ENCODE assay signal across 25 cellular contexts in genomic region chr14:104509673-104510072, GRCh38.
DNase-seq lines count a peak whose midpoint lies in the region; ATAC-seq, FAIRE-seq and TF ChIP-seq lines count a peak whose summit lies in the region.
"Had no signal": no experiment of that assay in that cellular context is flagged by ENCODE, and none has a peak within 500 bp of the region (broad histone marks: within the 10 kb centered on the region; RNA-seq: fewer than 3 reads in every experiment).

No MANE protein-coding gene starts in this region.

- POLR2A ChIA-PET in HepG2 (lab: Yijun Ruan, JAX) (no interaction called here), HCT116 (lab: Charles Lee) (no interaction called here), PC-3 (lab: Charles Lee; ENCODE audit: unreplicated experiment) (interaction anchor here (0.5 kb wide), 1 partner anchor 243 kb away, joined by 3 read pairs; no protein-coding TSS in a partner anchor)

- FAIRE-seq in HepG2 (lab: Jason Lieb, UNC), result no peak

- ATAC-seq in HepG2, result no peak
- ATAC-seq in right lobe of liver, result no peak
- peak; percentile 47 for ATAC-seq in HCT116
- ATAC-seq in GM21619 (IDR thresholded peaks at IDR 0.05; ENCODE audit: unreplicated experiment), result no peak
- ATAC-seq in PC-3, result no peak
- ATAC-seq: stimulated activated naive CD8-positive, alpha-beta T cell treated with anti-CD3 and anti-CD28 coated beads, Interleukin-15, amount 100 ng/mL, for 72 hours had no signal

- no peak for DNase-seq in HepG2 (ENCODE audit: low spot score)
- no peak for DNase-seq in right lobe of liver
- DNase-seq in HCT116 (ENCODE audit: low read depth, low spot score), result no peak
- DNase-seq in endodermal cell, result peak; percentile 56
- DNase-seq in type B pancreatic cell (ENCODE audit: extremely low spot score, unreplicated experiment), result peak; percentile 63
- DNase-seq in PC-3, result no peak
- DNase-seq in DMS79 (lab: John Stamatoyannopoulos, UW), result no peak
- DNase-seq: activated effector memory CD4-positive, alpha-beta T cell treated with anti-CD3 and anti-CD28 coated beads, Interleukin-2, amount 50 U/mL, for 16 hours; CD4-positive, alpha-beta memory T cell; DMS79 treated with DMSO at 0.1 percent for 48 hours; effector CD4-positive, alpha-beta T cell; erythroblast; foreskin fibroblast; kidney glomerular epithelial cell; MG63; NCI-H1930; stimulated activated CD4-positive, alpha-beta T cell treated with anti-CD3 and anti-CD28 coated beads, Interleukin-4, amount 100 ng/mL, for 4 hours; stimulated activated naive CD8-positive, alpha-beta T cell treated with anti-CD3 and anti-CD28 coated beads, Interleukin-15, amount 100 ng/mL, for 72 hours had no signal

- no peaks in the 10 kb centered on the region for H3K79me2 ChIP-seq in HepG2 (ENCODE audit: insufficient read depth, low read length)
- H3K79me2 ChIP-seq in HCT116 (ENCODE audit: insufficient read depth, low read length), result no peaks in the 10 kb centered on the region
- H3K79me2 ChIP-seq in PC-3 (ENCODE audit: low read length), result no peaks in the 10 kb centered on the region

- H3K4me3 Mint-ChIP-seq in endodermal cell (no peak overlapping the region), type B pancreatic cell (no peak overlapping the region)
- H3K4me3 Mint-ChIP-seq: CD4-positive, alpha-beta memory T cell; IgD-negative memory B cell; stimulated activated naive CD8-positive, alpha-beta T cell treated with anti-CD3 and anti-CD28 coated beads, Interleukin-15, amount 100 ng/mL, for 72 hours; T-helper 2 cell treated with Interferon-gamma antibody and Interleukin-4, amounts not matched to agents 5 μg/mL and 100 μg/mL, for 36 hours had no signal

- CTCF ChIA-PET in HepG2 (lab: Yijun Ruan, JAX; ENCODE audit: low intra/inter-chr PET ratio, low total read pairs), result no interaction called here
- CTCF ChIA-PET in HCT116 (lab: Charles Lee), result interaction anchor here (0.9 kb wide), 1 partner anchor 372 kb away, joined by 3 read pairs; no protein-coding TSS in a partner anchor
- CTCF ChIA-PET in PC-3 (lab: Charles Lee), result no interaction called here

- 0% methylated on average over 3 of the region's 12 CpGs for WGBS in HepG2 (ENCODE audit: low lambda C conversion rate)
- WGBS in right lobe of liver (ENCODE audit: insufficient coverage, low coverage, low lambda C conversion rate, missing lambda C conversion rate), result 41% methylated on average over 2 of the region's 12 CpGs
- WGBS in endodermal cell (ENCODE audit: insufficient coverage in 1 of 2, insufficient read length in 1 of 2), 2 experiments, result 86 to 90% methylated on average over 7 to 12 of the region's 12 CpGs

- H3K27ac Mint-ChIP-seq in endodermal cell, result no peak overlapping the region
- H3K27ac Mint-ChIP-seq in type B pancreatic cell, result no peak overlapping the region
- H3K27ac Mint-ChIP-seq: CD4-positive, alpha-beta memory T cell; IgD-negative memory B cell; stimulated activated naive CD8-positive, alpha-beta T cell treated with anti-CD3 and anti-CD28 coated beads, Interleukin-15, amount 100 ng/mL, for 72 hours; T-helper 2 cell treated with Interferon-gamma antibody and Interleukin-4, amounts not matched to agents 5 μg/mL and 100 μg/mL, for 36 hours had no signal

- TF ChIP-seq CTCF in HepG2 (CRISPR knock-in tag; IDR thresholded peaks at IDR 0.05), result peak; percentile 35
- TF ChIP-seq CTCF in right lobe of liver (IDR thresholded peaks at IDR 0.05), result no peak
- 0 out of 6 replicates have a peak, but pooled peaks of 1 of the 3 experiments have one; percentile 6 for TF ChIP-seq CTCF in HCT116 (IDR thresholded peaks at IDR 0.05 in 2 of 3, conservative IDR thresholded peaks at IDR 0.05 in 1 of 3; ENCODE audit: borderline replicate concordance in 1 of 3, insufficient read depth in 1 of 3, low read depth in 2 of 3, low read length in 2 of 3)
- TF ChIP-seq CTCF in endodermal cell (conservative IDR thresholded peaks at IDR 0.05), result peak; percentile 45
- peak; percentile 30 for TF ChIP-seq CTCF in type B pancreatic cell (conservative IDR thresholded peaks at IDR 0.05)
- TF ChIP-seq CTCF in PC-3 (conservative IDR thresholded peaks at IDR 0.05; ENCODE audit: low read depth, low read length), result no peak

- no peaks in the 10 kb centered on the region for H3K27me3 Mint-ChIP-seq in endodermal cell (ENCODE audit: insufficient read depth)
- peaks cover 5% of the 10 kb centered on the region for H3K27me3 Mint-ChIP-seq in type B pancreatic cell

- RAD21 ChIA-PET in HCT116 (lab: Charles Lee; ENCODE audit: low non-redundant PET in 1 of 2, low total read pairs in 2 of 2, uncharacterized antibody in 2 of 2, unreplicated experiment in 2 of 2), result no interaction called here

- TF ChIP-seq EP300 in HepG2 (IDR thresholded peaks at IDR 0.05; ENCODE audit: low read depth in 2 of 2, low read length in 2 of 2) (no peak), HepG2 (CRISPR knock-in tag; IDR thresholded peaks at IDR 0.05; ENCODE audit: borderline replicate concordance) (no peak)

- H3K36me3 Mint-ChIP-seq in endodermal cell (ENCODE audit: low read depth) (no peaks in the 10 kb centered on the region), type B pancreatic cell (no peaks in the 10 kb centered on the region)
- H3K36me3 Mint-ChIP-seq: CD4-positive, alpha-beta memory T cell; IgD-negative memory B cell had no signal

- H3K4me1 ChIP-seq in HepG2 (ENCODE audit: insufficient read depth, low read length) (no peaks in the 10 kb centered on the region), right lobe of liver (no peaks in the 10 kb centered on the region), HCT116 (ENCODE audit: control insufficient read depth in 1 of 2, insufficient read depth in 2 of 2, low read length in 2 of 2) (no peaks in the 10 kb centered on the region), endodermal cell (ENCODE audit: control insufficient read depth, insufficient read depth, low read length) (no peaks in the 10 kb centered on the region), PC-3 (ENCODE audit: insufficient read depth, low read length) (no peaks in the 10 kb centered on the region)
- H3K4me1 ChIP-seq: right atrium auricular region, tibial nerve had no signal

- no peak for TF ChIP-seq RAD21 in HepG2 (CRISPR knock-in tag; IDR thresholded peaks at IDR 0.05)
- TF ChIP-seq RAD21 in HCT116 (IDR thresholded peaks at IDR 0.05; ENCODE audit: low read depth), result peak; percentile 41

- H3K27me3 ChIP-seq in HepG2 (ENCODE audit: control insufficient read depth in 1 of 2, insufficient read depth in 2 of 2, low read length in 2 of 2), result peaks cover 4 to 8% of the 10 kb centered on the region in 2 experiments; a peak in 3 of 5 replicates
- H3K27me3 ChIP-seq in right lobe of liver, result no peaks in the 10 kb centered on the region
- H3K27me3 ChIP-seq in HCT116 (ENCODE audit: insufficient read depth, low read length), result peaks cover 14% of the 10 kb centered on the region; the same call in 1 of the 2 replicates
- H3K27me3 ChIP-seq in endodermal cell (ENCODE audit: control insufficient read depth, insufficient read depth, low read length, poor library complexity, severe bottlenecking), result no peaks in the 10 kb centered on the region
- H3K27me3 ChIP-seq in PC-3 (ENCODE audit: low read length), result peaks cover 86% of the 10 kb centered on the region
- H3K27me3 ChIP-seq: MG63, right atrium auricular region, tibial nerve had no signal

- no peak overlapping the region for H3K4me3 ChIP-seq in HepG2 (replicated peaks in 1 of 3; ENCODE audit: insufficient read depth in 1 of 3, low read depth in 2 of 3, low read length in 3 of 3)
- no peak overlapping the region for H3K4me3 ChIP-seq in right lobe of liver
- no peak overlapping the region for H3K4me3 ChIP-seq in HCT116 (replicated peaks in 1 of 2; ENCODE audit: low read depth in 1 of 2, low read length in 2 of 2)
- H3K4me3 ChIP-seq in endodermal cell (ENCODE audit: low read length), result no peak overlapping the region
- no peak overlapping the region for H3K4me3 ChIP-seq in PC-3 (ENCODE audit: low read length)
- H3K4me3 ChIP-seq: MG63, right atrium auricular region, SK-N-MC, tibial nerve had no signal

- TF ChIP-seq POLR2A in HepG2 (IDR thresholded peaks at IDR 0.05; ENCODE audit: insufficient read depth in 1 of 2, low read depth in 2 of 2, low read length in 2 of 2), result no peak
- TF ChIP-seq POLR2A in right lobe of liver (IDR thresholded peaks at IDR 0.05), result no peak
- TF ChIP-seq POLR2A in HCT116 (IDR thresholded peaks at IDR 0.05; ENCODE audit: borderline replicate concordance, extremely low read depth, insufficient read depth, insufficient read length), result no peak

- no peaks in the 10 kb centered on the region for H3F3A ChIP-seq in PC-3 (ENCODE audit: low read length, unreplicated experiment)

- H3K27ac ChIP-seq in HepG2 (ENCODE audit: extremely low read length, insufficient read depth, low read length) (no peak overlapping the region), right lobe of liver (no peak overlapping the region), HCT116 (ENCODE audit: low read depth, low read length) (no peak overlapping the region), endodermal cell (ENCODE audit: low read depth, low read length) (no peak overlapping the region), PC-3 (ENCODE audit: low read length) (no peak overlapping the region)
- H3K27ac ChIP-seq: right atrium auricular region, SK-N-MC, tibial nerve, VCaP had no signal

- H3K9me3 ChIP-seq in HepG2 (ENCODE audit: low read length) (no peaks in the 10 kb centered on the region), right lobe of liver (no peaks in the 10 kb centered on the region), HCT116 (ENCODE audit: control insufficient read depth in 1 of 2, insufficient read depth in 1 of 2, low read depth in 1 of 2, low read length in 2 of 2) (no peaks in the 10 kb centered on the region), endodermal cell (ENCODE audit: control insufficient read depth, low read length) (no peaks in the 10 kb centered on the region), PC-3 (ENCODE audit: low read length) (no peaks in the 10 kb centered on the region)
- H3K9me3 ChIP-seq: MG63 had no signal

- H3K4me2 ChIP-seq in HepG2 (ENCODE audit: low read depth, low read length), result no peak overlapping the region
- H3K4me2 ChIP-seq in HCT116 (ENCODE audit: low read length), result no peak overlapping the region
- H3K4me2 ChIP-seq in PC-3 (ENCODE audit: low read length), result no peak overlapping the region

- H3K36me3 ChIP-seq in HepG2 (replicated peaks in 1 of 2; ENCODE audit: control insufficient read depth in 1 of 2, insufficient read depth in 2 of 2, low read length in 2 of 2) (no peaks in the 10 kb centered on the region), right lobe of liver (no peaks in the 10 kb centered on the region), HCT116 (ENCODE audit: control insufficient read depth in 1 of 2, insufficient read depth in 2 of 2, low read length in 2 of 2) (no peaks in the 10 kb centered on the region), endodermal cell (ENCODE audit: control insufficient read depth, insufficient read depth, low read length) (no peaks in the 10 kb centered on the region), PC-3 (ENCODE audit: low read depth, low read length) (peaks cover 3% of the 10 kb centered on the region; the same call in 1 of the 2 replicates)
- H3K36me3 ChIP-seq: MG63, right atrium auricular region, tibial nerve had no signal

- intact Hi-C loops in HepG2 (cut with micrococcal nuclease; ENCODE audit: unreplicated experiment) (no loop called here), right lobe of liver (cut with DNase I) (no loop called here), HCT116 (cut with micrococcal nuclease) (no loop called here), PC-3 (cut with micrococcal nuclease) (no loop called here)

- no peaks in the 10 kb centered on the region for H4K20me1 ChIP-seq in HepG2 (ENCODE audit: insufficient read depth, low read length)
- no peaks in the 10 kb centered on the region for H4K20me1 ChIP-seq in HCT116 (ENCODE audit: insufficient read depth)
- no peaks in the 10 kb centered on the region for H4K20me1 ChIP-seq in PC-3 (ENCODE audit: low read length)

- no peaks in the 10 kb centered on the region for H3K9me2 ChIP-seq in HCT116 (ENCODE audit: insufficient read depth)
- H3K9me2 ChIP-seq in PC-3 (replicated peaks; ENCODE audit: low read length), result no peaks in the 10 kb centered on the region

- peaks cover 8% of the 10 kb centered on the region for H3K9me3 Mint-ChIP-seq in endodermal cell
- peaks cover 5% of the 10 kb centered on the region for H3K9me3 Mint-ChIP-seq in type B pancreatic cell
- H3K9me3 Mint-ChIP-seq: stimulated activated naive CD8-positive, alpha-beta T cell treated with anti-CD3 and anti-CD28 coated beads, Interleukin-15, amount 100 ng/mL, for 72 hours; T-helper 2 cell treated with Interferon-gamma antibody and Interleukin-4, amounts not matched to agents 5 μg/mL and 100 μg/mL, for 36 hours had no signal

- no peak overlapping the region for H3K9ac ChIP-seq in HepG2 (ENCODE audit: insufficient read depth, low read depth, low read length)
- H3K9ac ChIP-seq in HCT116 (ENCODE audit: low read length), result no peak overlapping the region
- H3K9ac ChIP-seq in endodermal cell (ENCODE audit: extremely low read depth, low read length, poor library complexity, severe bottlenecking), result no peak overlapping the region
- no peak overlapping the region for H3K9ac ChIP-seq in PC-3 (ENCODE audit: low read length)

- BruUV-seq in HepG2 (replicated peaks; lab: Mats Ljungman, UMichigan), result no TSS peak
- no TSS peak for BruUV-seq in HCT116 (replicated peaks; lab: Mats Ljungman, UMichigan)
- BruUV-seq in PC-3 (replicated peaks; lab: Mats Ljungman, UMichigan), result no TSS peak

- H3K4me1 Mint-ChIP-seq in endodermal cell (no peaks in the 10 kb centered on the region), type B pancreatic cell (ENCODE audit: unreplicated experiment) (peaks cover 4% of the 10 kb centered on the region)
- H3K4me1 Mint-ChIP-seq: CD4-positive, alpha-beta memory T cell; IgD-negative memory B cell; stimulated activated naive CD8-positive, alpha-beta T cell treated with anti-CD3 and anti-CD28 coated beads, Interleukin-15, amount 100 ng/mL, for 72 hours had no signal

- in situ Hi-C loops in HepG2 (cut with HindIII; ENCODE audit: extremely low pct_ligation_motif_present, low pct_unique_long_range_greater_than_20kb), result no loop called here

- H2AFZ ChIP-seq in HepG2 (ENCODE audit: low read length), result no peak overlapping the region
- no peak overlapping the region for H2AFZ ChIP-seq in HCT116 (ENCODE audit: low read depth, low read length, poor library complexity, severe bottlenecking)
- H2AFZ ChIP-seq in PC-3 (ENCODE audit: low read length), result no peak overlapping the region

Comparison
In these comparisons a context has a peak if more than half of its experiments do, and no peak if none do; other contexts are left out.
1. CTCF ChIP-seq: peak in HepG2 (single experiment), endodermal cell (single experiment) and type B pancreatic cell (single experiment); none in right lobe of liver (0 of 4) and PC-3 (single experiment).
2. DNase-seq: peak in endodermal cell (single experiment) and type B pancreatic cell (single experiment); none in HepG2 (single experiment), right lobe of liver (0 of 3), HCT116 (single experiment), PC-3 (single experiment) and DMS79 (single experiment).
3. Of the 20 proteins assayed by ChIP-seq in both HepG2 and HCT116: peak only in HepG2: none; only in HCT116: RAD21; in both: none; in neither: 18; mixed calls (peak in some experiments, not most) for 1.